Comparison of ENCODE assay signal across 8 cellular contexts in the genomic region with DNA sequence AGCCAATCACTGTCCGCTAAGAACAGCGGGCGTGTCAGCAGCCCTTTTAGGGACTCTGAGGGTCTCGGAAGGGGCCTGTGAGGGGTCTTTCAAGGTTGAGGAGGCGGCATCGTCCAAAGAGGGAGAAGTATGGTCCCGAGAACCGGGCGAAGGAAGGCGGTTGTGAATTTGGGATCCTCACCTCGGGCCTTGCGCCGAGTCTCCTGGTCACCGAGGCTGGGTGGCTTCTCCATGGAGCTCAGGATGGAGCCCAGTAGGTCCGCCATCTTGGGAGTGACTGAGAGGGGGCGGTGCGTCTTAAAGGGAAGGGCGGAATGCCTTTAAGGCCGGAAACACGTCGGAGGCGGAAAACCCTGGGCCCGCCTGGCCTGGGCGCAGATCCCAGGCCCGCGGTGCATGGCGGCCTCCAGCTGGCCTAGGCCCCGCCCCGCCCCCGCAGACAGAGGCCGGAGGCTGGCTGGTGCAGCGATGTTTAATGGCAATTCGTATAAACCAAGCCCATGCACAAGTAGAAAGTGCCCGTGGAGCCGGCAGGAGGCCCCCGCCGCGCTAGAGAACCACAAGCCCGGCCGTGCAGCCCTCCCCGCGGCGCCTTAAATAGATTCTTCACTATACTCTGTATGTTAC. TPM values are rescaled to one million over a fixed set of nuclear protein-coding genes. Genes with fewer than 3 reads are reported as not detected.
DNase-seq lines count a peak whose midpoint lies in the region; ATAC-seq and TF ChIP-seq lines count a peak whose summit lies in the region.

Gene SPAG7 (minus strand): TSS at position 279 of the 627 bp plus-strand sequence. CDS start 13 bp downstream, at position 266.

- TF ChIP-seq CTCF in LNCaP clone FGC (IDR thresholded peaks at IDR 0.05; ENCODE audit: control insufficient read depth, extremely low read depth, insufficient read depth) = 0 out of 2 replicates have a peak, but pooled peaks have one; percentile 1
- no peak for TF ChIP-seq CTCF in RWPE2 (IDR thresholded peaks at IDR 0.05; ENCODE audit: poor library complexity, severe bottlenecking)
- TF ChIP-seq CTCF in nephron (IDR thresholded peaks at IDR 0.05; ENCODE audit: unreplicated experiment in 3 of 3) = no peak

- no peaks in the 10 kb centered on the region for H3K27me3 ChIP-seq in RWPE2 (ENCODE audit: insufficient read depth, poor library complexity, severe bottlenecking)

- H3K4me1 ChIP-seq in RWPE2 (ENCODE audit: insufficient read depth, poor library complexity, severe bottlenecking) = peaks cover 12% of the 10 kb centered on the region

- H3K27ac Mint-ChIP-seq in activated T-helper 2 cell treated with anti-CD3 and anti-CD28 coated beads, Interferon-gamma antibody, Interleukin-2, Interleukin-4, amounts not matched to agents 10 μg/mL and 5 μg/mL and 100 μg/mL, durations not matched to agents 14 hours and 24 hours and 36 hours = peak within 1 kb of the TSS; percentile 72
- peak within 1 kb of the TSS in 2 of 3 experiments; percentile 93 to 94 for H3K27ac Mint-ChIP-seq in nephron

- peaks cover 25% of the 10 kb centered on the region for H3K36me3 Mint-ChIP-seq in activated T-helper 2 cell treated with anti-CD3 and anti-CD28 coated beads, Interferon-gamma antibody, Interleukin-2, Interleukin-4, amounts not matched to agents 10 μg/mL and 5 μg/mL and 100 μg/mL, durations not matched to agents 14 hours and 24 hours and 36 hours (ENCODE audit: low read depth)
- peaks cover 21% of the 10 kb centered on the region for H3K36me3 Mint-ChIP-seq in nephron (ENCODE audit: low read depth)

- no peaks in the 10 kb centered on the region for H3K27me3 Mint-ChIP-seq in activated T-helper 2 cell treated with anti-CD3 and anti-CD28 coated beads, Interferon-gamma antibody, Interleukin-2, Interleukin-4, amounts not matched to agents 10 μg/mL and 5 μg/mL and 100 μg/mL, durations not matched to agents 14 hours and 24 hours and 36 hours (ENCODE audit: low read depth)
- no peaks in the 10 kb centered on the region for H3K27me3 Mint-ChIP-seq in nephron (ENCODE audit: low read depth)

- H3K4me3 ChIP-seq in LNCaP clone FGC (ENCODE audit: low read depth, low read length) (peak within 1 kb of the TSS; percentile 80), RWPE2 (ENCODE audit: severe bottlenecking) (peak within 1 kb of the TSS; percentile 59)

- peaks cover 20% of the 10 kb centered on the region for H3K36me3 ChIP-seq in RWPE2 (ENCODE audit: low read depth)

- H3K9me3 Mint-ChIP-seq in activated T-helper 2 cell treated with anti-CD3 and anti-CD28 coated beads, Interferon-gamma antibody, Interleukin-2, Interleukin-4, amounts not matched to agents 10 μg/mL and 5 μg/mL and 100 μg/mL, durations not matched to agents 14 hours and 24 hours and 36 hours = no peaks in the 10 kb centered on the region
- H3K9me3 Mint-ChIP-seq in nephron = no peaks in the 10 kb centered on the region

- no peaks in the 10 kb centered on the region for H3K9me3 ChIP-seq in RWPE2 (ENCODE audit: severe bottlenecking)

- intact Hi-C loops in activated T-helper 2 cell treated with anti-CD3 and anti-CD28 coated beads, Interferon-gamma antibody, Interleukin-2, Interleukin-4, amounts not matched to agents 10 μg/mL and 5 μg/mL and 100 μg/mL, durations not matched to agents 14 hours and 24 hours and 36 hours (cut with micrococcal nuclease) = loop anchor here (1.0 to 2.0 kb wide), 4 partner anchors 19 to 59 kb away; partner anchors contain the start of genes CAMTA2, PFN1, RNF167 and SLC25A11

- DNase-seq in EL = peak; percentile 96
- peak; percentile 82 for DNase-seq in H4 (ENCODE audit: low spot score)
- peak; percentile 92 for DNase-seq in LNCaP clone FGC (ENCODE audit: low read depth)
- peak; percentile 90 for DNase-seq in RWPE2 (ENCODE audit: low spot score)
- DNase-seq in activated T-helper 2 cell treated with anti-CD3 and anti-CD28 coated beads, Interferon-gamma antibody, Interleukin-2, Interleukin-4, amounts not matched to agents 10 μg/mL and 5 μg/mL and 100 μg/mL, durations not matched to agents 14 hours and 24 hours and 36 hours (ENCODE audit: low spot score) = peak; percentile 94
- DNase-seq in fibroblast of peridontal ligament (ENCODE audit: extremely low read depth) = peak; percentile 98
- DNase-seq in stimulated activated naive CD8-positive, alpha-beta T cell treated with anti-CD3 and anti-CD28 coated beads, Interleukin-15, Interleukin-2, amounts not matched to agents 100 U/mL and 50 U/mL, for 24 hours = peak; percentile 94

- peaks cover 35% of the 10 kb centered on the region for H3K4me1 Mint-ChIP-seq in activated T-helper 2 cell treated with anti-CD3 and anti-CD28 coated beads, Interferon-gamma antibody, Interleukin-2, Interleukin-4, amounts not matched to agents 10 μg/mL and 5 μg/mL and 100 μg/mL, durations not matched to agents 14 hours and 24 hours and 36 hours (ENCODE audit: low read depth)
- peaks cover 29% of the 10 kb centered on the region for H3K4me1 Mint-ChIP-seq in nephron

- H3K27ac ChIP-seq in RWPE2 (ENCODE audit: poor library complexity, severe bottlenecking) = peak within 1 kb of the TSS; percentile 90

- ATAC-seq in RWPE2 (ENCODE audit: low read depth) = peak; percentile 52
- peak; percentile 58 for ATAC-seq in stimulated activated naive CD8-positive, alpha-beta T cell treated with anti-CD3 and anti-CD28 coated beads, Interleukin-15, Interleukin-2, amounts not matched to agents 100 U/mL and 50 U/mL, for 24 hours

- no peak within 1 kb of the TSS for H3K4me3 Mint-ChIP-seq in activated T-helper 2 cell treated with anti-CD3 and anti-CD28 coated beads, Interferon-gamma antibody, Interleukin-2, Interleukin-4, amounts not matched to agents 10 μg/mL and 5 μg/mL and 100 μg/mL, durations not matched to agents 14 hours and 24 hours and 36 hours (ENCODE audit: low read depth)
- no peak within 1 kb of the TSS for H3K4me3 Mint-ChIP-seq in nephron

RNA-seq across cellular contexts. Expression of gene SPAG7, which starts in this region (rescaled TPM):
- total RNA-seq in H4 (2014; rRNA removed; shearing (Covaris generic)) = 24.0 and 32.2 TPM in 2 replicates
- 66.5 and 70.4 TPM in 2 replicates for total RNA-seq in activated T-helper 2 cell treated with anti-CD3 and anti-CD28 coated beads, Interferon-gamma antibody, Interleukin-2, Interleukin-4, amounts not matched to agents 10 μg/mL and 5 μg/mL and 100 μg/mL, durations not matched to agents 14 hours and 24 hours and 36 hours

Comparison
In these comparisons a context has a peak if more than half of its experiments do, and no peak if none do; other contexts are left out.
1. Peak in every context shown above with its lines: DNase-seq, ATAC-seq, H3K4me3 ChIP-seq and H3K27ac ChIP-seq.